Comparison of ENCODE assay signal across 9 cellular contexts in genomic region chr1:44377925-44378784, GRCh38. TPM values are rescaled to one million over a fixed set of nuclear protein-coding genes. Genes with fewer than 3 reads are reported as not detected.
A peak's percentile ranks its signal among the peaks of the same experiment; 100 is the strongest.
DNase-seq lines count a peak whose midpoint lies in the region; ATAC-seq and TF ChIP-seq lines count a peak whose summit lies in the region.
"Had no signal": no experiment of that assay in that cellular context is flagged by ENCODE, and none has a peak within 500 bp of the region (broad histone marks: within the 10 kb centered on the region; RNA-seq: fewer than 3 reads in every experiment).

No MANE protein-coding gene starts in this region.

- DNase-seq in G401 (ENCODE audit: low spot score) (peak; percentile 23), M059J (ENCODE audit: low read depth) (peak; percentile 58), T-cell (peak in 29 of 34 experiments; percentile 4 to 49 (median 30)), T47D (ENCODE audit: low read depth in 1 of 2, low spot score in 1 of 2) (peak; percentile 10 to 55), kidney epithelial cell (ENCODE audit: low read depth) (no peak)
- peak; percentile 23 to 40 for DNase-seq in stimulated activated CD4-positive, alpha-beta T cell treated with anti-CD3 and anti-CD28 coated beads, Interleukin-4, amount 100 ng/mL, for 4 hours

- ATAC-seq in T-cell (replicated peaks in 1 of 4) (peak in 1 of 4 experiments; percentile 45), HG03097 (IDR thresholded peaks at IDR 0.05; ENCODE audit: low FRiP score, unreplicated experiment) (no peak), GM18909 (IDR thresholded peaks at IDR 0.05; ENCODE audit: poor library complexity, unreplicated experiment) (no peak)

- H3K4me3 ChIP-seq in kidney epithelial cell (ENCODE audit: low read depth, low read length): no peak overlapping the region

- no peak overlapping the region for H3K27ac Mint-ChIP-seq in T-cell
- H3K27ac Mint-ChIP-seq: activated naive CD4-positive, alpha-beta T cell treated with anti-CD3 and anti-CD28 coated beads, Interleukin-2, amount 50 U/mL, for 24 hours had no signal

- CTCF ChIA-PET in T-cell (lab: Charles Lee): interaction anchor here (0.6 to 1.1 kb wide), 4 partner anchors 217 to 1601 kb away, joined by 5 to 13 read pairs (median 10); no protein-coding TSS in a partner anchor

- POLR2A ChIA-PET in T-cell (lab: Charles Lee): no interaction called here

- H3K36me3 ChIP-seq in kidney epithelial cell (ENCODE audit: control insufficient read depth, insufficient read depth, low read length): no peaks in the 10 kb centered on the region

- no peaks in the 10 kb centered on the region for H3K9me3 Mint-ChIP-seq in T-cell
- H3K9me3 Mint-ChIP-seq: activated naive CD4-positive, alpha-beta T cell treated with anti-CD3 and anti-CD28 coated beads, Interleukin-2, amount 50 U/mL, for 24 hours had no signal

- no peaks in the 10 kb centered on the region for H3K4me1 Mint-ChIP-seq in T-cell
- H3K4me1 Mint-ChIP-seq: activated naive CD4-positive, alpha-beta T cell treated with anti-CD3 and anti-CD28 coated beads, Interleukin-2, amount 50 U/mL, for 24 hours had no signal

- no peaks in the 10 kb centered on the region for H3K36me3 Mint-ChIP-seq in T-cell
- H3K36me3 Mint-ChIP-seq: activated naive CD4-positive, alpha-beta T cell treated with anti-CD3 and anti-CD28 coated beads, Interleukin-2, amount 50 U/mL, for 24 hours had no signal

- H3K27me3 Mint-ChIP-seq in T-cell: no peaks in the 10 kb centered on the region

- TF ChIP-seq CTCF in kidney epithelial cell (IDR thresholded peaks at IDR 0.05; ENCODE audit: insufficient read depth, low read length, poor library complexity, severe bottlenecking): peak; percentile 65

- H3K27me3 ChIP-seq in kidney epithelial cell (ENCODE audit: control insufficient read depth, insufficient read depth, low read length): peaks cover 2% of the 10 kb centered on the region

- no peak overlapping the region for H3K4me3 Mint-ChIP-seq in T-cell
- H3K4me3 Mint-ChIP-seq: activated naive CD4-positive, alpha-beta T cell treated with anti-CD3 and anti-CD28 coated beads, Interleukin-2, amount 50 U/mL, for 24 hours had no signal

- in situ Hi-C loops in G401 (cut with HindIII; ENCODE audit: low sequenced_read_pairs) (no loop called here), T47D (cut with HindIII; ENCODE audit: low pct_unique_long_range_greater_than_20kb, low sequenced_read_pairs) (no loop called here)

RNA-seq across cellular contexts. Expression of gene ERI3, which starts 23.1 kb away (rescaled TPM):
- 131 and 135 TPM in 2 replicates for total RNA-seq in G401 (2014; rRNA removed; shearing (Covaris generic))
- total RNA-seq in M059J (2014; rRNA removed; shearing (Covaris generic)): 83.0 and 87.6 TPM in 2 replicates
- total RNA-seq in T-cell (10 to 100 TPM; 29.3 to 39.4 (median 33.0) TPM), kidney epithelial cell (64.8 and 77.6 TPM in 2 replicates)

RNA-seq across cellular contexts. Expression of gene RNF220, which starts 26.9 kb away (rescaled TPM):
- 92.2 and 98.3 TPM in 2 replicates for total RNA-seq in G401 (2014; rRNA removed; shearing (Covaris generic))
- 56.3 and 72.9 TPM in 2 replicates for total RNA-seq in M059J (2014; rRNA removed; shearing (Covaris generic))
- total RNA-seq in T-cell (100 to 1,000 TPM in 4 of 5 donors, 10 to 100 TPM in 1; 97.1 to 138 (median 127) TPM), kidney epithelial cell (112 and 127 TPM in 2 replicates)
